In genomic region chr12:10613334-10614055, GRCh38 we compare ENCODE assay signal across 8 cellular contexts. TPM values are rescaled to one million over a fixed set of nuclear protein-coding genes. Genes with fewer than 3 reads are reported as not detected.
A peak's percentile ranks its signal among the peaks of the same experiment; 100 is the strongest.
DNase-seq lines count a peak whose midpoint lies in the region; ATAC-seq and TF ChIP-seq lines count a peak whose summit lies in the region.

Gene MAGOHB, minus strand, starts transcription at chr12:10613609. Its CDS starts 77 bp downstream, at chr12:10613532.

- peaks cover 5% of the 10 kb centered on the region; the same call in 1 of the 2 replicates for H3K9me2 ChIP-seq in Karpas-422 (replicated peaks; ENCODE audit: insufficient read depth, low read length)

- 0% methylated on average over 32 to 34 of the region's 46 CpGs for WGBS in esophagus squamous epithelium, 2 donors

- peak within 1 kb of the TSS; percentile 88 for H3K4me2 ChIP-seq in Karpas-422 (ENCODE audit: low read depth, low read length, poor library complexity, severe bottlenecking)

- ATAC-seq in GM21825 (IDR thresholded peaks at IDR 0.05; ENCODE audit: unreplicated experiment) = peak; percentile 92

- H2AFZ ChIP-seq in Karpas-422 (ENCODE audit: low read length) = peak within 1 kb of the TSS; percentile 93

- H3K9ac ChIP-seq in Karpas-422 (ENCODE audit: low read length) = peak within 1 kb of the TSS; percentile 90

- peak within 1 kb of the TSS; percentile 52; the same call in 1 of the 2 replicates for H3K27ac ChIP-seq in Karpas-422 (ENCODE audit: low read length)
- H3K27ac ChIP-seq in esophagus squamous epithelium = peak within 1 kb of the TSS; percentile 87 to 96 (median 90)

- H3K79me2 ChIP-seq in Karpas-422 (ENCODE audit: low read length) = peaks cover 33% of the 10 kb centered on the region

- peak in 2 of 6 experiments; percentile 10 to 62 for TF ChIP-seq CTCF in esophagus squamous epithelium (IDR thresholded peaks at IDR 0.05)

- peak within 1 kb of the TSS; percentile 93 for H3K4me3 ChIP-seq in Karpas-422 (ENCODE audit: low read length)
- peak within 1 kb of the TSS; percentile 62 to 92 (median 73) for H3K4me3 ChIP-seq in esophagus squamous epithelium

- peak in 3 of 4 donors; percentile 55 to 81 (median 67) for TF ChIP-seq POLR2A in esophagus squamous epithelium (IDR thresholded peaks at IDR 0.05)

- H4K20me1 ChIP-seq in Karpas-422 (ENCODE audit: insufficient read depth, low read depth, low read length) = no peaks in the 10 kb centered on the region

- H3K27me3 ChIP-seq in Karpas-422 (ENCODE audit: low read length) (no peaks in the 10 kb centered on the region), esophagus squamous epithelium (no peaks in the 10 kb centered on the region)

- intact Hi-C loops in esophagus squamous epithelium (cut with DNase I) = loop anchor here (10.0 kb wide), 1 partner anchor 111 kb away; the partner anchor contains the start of gene YBX3

- peak; percentile 95 for DNase-seq in DMS79 treated with DMSO at 0.1 percent for 48 hours (lab: John Stamatoyannopoulos, UW)
- DNase-seq in Karpas-422 = peak; percentile 99
- peak; percentile 93 for DNase-seq in RKO (ENCODE audit: low spot score)
- DNase-seq in activated T-helper 1 cell treated with Interleukin-2 at 50 U/mL for 16 hours (ENCODE audit: low read depth) = peak; percentile 95
- DNase-seq in esophagus squamous epithelium (lab: John Stamatoyannopoulos, UW) = peak; percentile 71
- peak; percentile 99 for DNase-seq in myocyte (ENCODE audit: low read depth)
- peak; percentile 95 to 96 for DNase-seq in stimulated activated CD8-positive, alpha-beta memory T cell treated with anti-CD3 and anti-CD28 coated beads, Interleukin-7, amount 100 ng/mL, for 48 hours (ENCODE audit: extremely low read depth in 1 of 2, low read depth in 1 of 2)

- H3K36me3 ChIP-seq in Karpas-422 (ENCODE audit: insufficient read depth, low read length) (peaks cover 25% of the 10 kb centered on the region; the same call in 1 of the 2 replicates), esophagus squamous epithelium (peaks cover 0 to 27% (median 0%) of the 10 kb centered on the region in 3 donors)

- H3K9me3 ChIP-seq in Karpas-422 (ENCODE audit: low read length) (no peaks in the 10 kb centered on the region), esophagus squamous epithelium (no peaks in the 10 kb centered on the region)

- H3K4me1 ChIP-seq in Karpas-422 (ENCODE audit: low read length) = peaks cover 21% of the 10 kb centered on the region
- peaks cover 0 to 26% (median 11%) of the 10 kb centered on the region in 3 donors for H3K4me1 ChIP-seq in esophagus squamous epithelium

RNA-seq across cellular contexts. Expression of gene MAGOHB, which starts in this region (rescaled TPM):
- 35.3 and 55.4 TPM in 2 replicates for total RNA-seq in Karpas-422 (2014; rRNA removed; shearing (Covaris generic); ENCODE audit: low replicate concordance)
- total RNA-seq in esophagus squamous epithelium (10 to 100 TPM in 2 of 4 donors, 1 to 10 TPM in 2; 5.4 to 25.1 (median 9.8) TPM), myocyte (19.4 and 24.0 TPM in 2 replicates)
- polyA plus RNA-seq in myocyte (2012) = 24.2 TPM

Comparison
In these comparisons a context has a peak if more than half of its experiments do, and no peak if none do; other contexts are left out.
1. Peak in every context shown above with its lines: DNase-seq, ATAC-seq, H3K4me3 ChIP-seq and H3K27ac ChIP-seq.